In genomic region chr7:132319481-132319880, GRCh38 we compare ENCODE assay signal across 14 cellular contexts.
"Had no signal": no experiment of that assay in that cellular context is flagged by ENCODE, and none has a peak within 500 bp of the region (broad histone marks: within the 10 kb centered on the region; RNA-seq: fewer than 3 reads in every experiment).

No MANE protein-coding gene starts in this region.

- H3K4me3 Mint-ChIP-seq: activated CD4-positive, alpha-beta memory T cell treated with anti-CD3 and anti-CD28 coated beads, Interleukin-2, amount 10 ng/mL, durations not matched to agents 7 days and 5 days; activated naive CD8-positive, alpha-beta T cell; activated T-cell treated with anti-CD3 and anti-CD28 coated beads, Interleukin-2, amount 50 U/mL, for 4 hours; T-helper 17 cell had no signal

- H3K4me3 ChIP-seq: ovary, psoas muscle, skin epidermis, suprapubic skin, transverse colon, uterus had no signal

- H3K27me3 ChIP-seq: ovary, transverse colon, uterus had no signal

- H3K27ac Mint-ChIP-seq: activated CD4-positive, alpha-beta memory T cell treated with anti-CD3 and anti-CD28 coated beads, Interleukin-2, amount 10 ng/mL, durations not matched to agents 7 days and 5 days; activated naive CD8-positive, alpha-beta T cell; endodermal cell; stimulated activated naive CD8-positive, alpha-beta T cell treated with anti-CD3 and anti-CD28 coated beads, Interleukin-15, amount 100 ng/mL, for 72 hours; T-helper 17 cell had no signal

- H3K27ac ChIP-seq: left ventricle myocardium inferior, ovary, psoas muscle, skin epidermis, suprapubic skin, transverse colon, uterus, WERI-Rb-1 had no signal
